10 cellular contexts compared by ENCODE assay signal in genomic region chr10:14782691-14783363, GRCh38. TPM values are rescaled to one million over a fixed set of nuclear protein-coding genes. Genes with fewer than 3 reads are reported as not detected.
DNase-seq lines count a peak whose midpoint lies in the region; ATAC-seq and TF ChIP-seq lines count a peak whose summit lies in the region.
"Had no signal": no experiment of that assay in that cellular context is flagged by ENCODE, and none has a peak within 500 bp of the region (broad histone marks: within the 10 kb centered on the region; RNA-seq: fewer than 3 reads in every experiment).

No MANE protein-coding gene starts in this region.

- H2AFZ ChIP-seq in PC-3 (ENCODE audit: low read length), result peak overlapping the region; percentile 27; the same call in 1 of the 2 replicates

- POLR2A ChIA-PET in PC-3 (lab: Charles Lee; ENCODE audit: unreplicated experiment), result no interaction called here

- DNase-seq in ELR (ENCODE audit: low read depth) (peak; percentile 98), PC-3 (peak; percentile 85), dermis blood vessel endothelial cell (peak; percentile 100), natural killer cell (no peak), Ammon's horn (ENCODE audit: low spot score) (no peak), AG08396 (ENCODE audit: low spot score) (no peak), NOMO-1 treated with DMSO at 0.1 percent for 48 hours (lab: John Stamatoyannopoulos, UW; ENCODE audit: unreplicated experiment) (no peak)

- peaks cover 3% of the 10 kb centered on the region for H3F3A ChIP-seq in PC-3 (ENCODE audit: low read length, unreplicated experiment)

- H4K20me1 ChIP-seq in PC-3 (ENCODE audit: low read length), result no peaks in the 10 kb centered on the region

- no peaks in the 10 kb centered on the region for H3K9me3 ChIP-seq in PC-3 (ENCODE audit: low read length)

- H3K79me2 ChIP-seq in PC-3 (ENCODE audit: low read length), result no peaks in the 10 kb centered on the region

- no peaks in the 10 kb centered on the region for H3K36me3 Mint-ChIP-seq in natural killer cell
- H3K36me3 Mint-ChIP-seq: type B pancreatic cell had no signal

- intact Hi-C loops in PC-3 (cut with micrococcal nuclease), result loop anchor here (2.0 kb wide), 1 partner anchor 38 kb away; no protein-coding TSS in a partner anchor
- intact Hi-C loops in natural killer cell (cut with micrococcal nuclease), result no loop called here

- CTCF ChIA-PET in PC-3 (lab: Charles Lee), result no interaction called here

- no peaks in the 10 kb centered on the region for H3K36me3 ChIP-seq in PC-3 (ENCODE audit: low read depth, low read length)

- H3K4me1 ChIP-seq in PC-3 (ENCODE audit: insufficient read depth, low read length), result peaks cover 47% of the 10 kb centered on the region

- H3K4me2 ChIP-seq in PC-3 (ENCODE audit: low read length), result peak overlapping the region; percentile 40

- peak; percentile 81 for ATAC-seq in PC-3
- peak in 2 of 3 donors; percentile 26 to 34 for ATAC-seq in natural killer cell
- no peak for ATAC-seq in GM18498 (IDR thresholded peaks at IDR 0.05; ENCODE audit: unreplicated experiment)
- ATAC-seq: K562 had no signal

- TSS peak; percentile 52 for BruUV-seq in PC-3 (replicated peaks; lab: Mats Ljungman, UMichigan)

- H3K9me3 Mint-ChIP-seq in natural killer cell, result no peaks in the 10 kb centered on the region

- H3K27ac Mint-ChIP-seq in natural killer cell, result no peak overlapping the region
- H3K27ac Mint-ChIP-seq: type B pancreatic cell had no signal

- H3K27me3 ChIP-seq in PC-3 (ENCODE audit: low read length), result no peaks in the 10 kb centered on the region

- no peaks in the 10 kb centered on the region for H3K27me3 Mint-ChIP-seq in natural killer cell (ENCODE audit: low read depth in 2 of 2)
- H3K27me3 Mint-ChIP-seq: type B pancreatic cell had no signal

- no peaks in the 10 kb centered on the region for H3K9me2 ChIP-seq in PC-3 (replicated peaks; ENCODE audit: low read length)

- H3K4me1 Mint-ChIP-seq in natural killer cell, result peaks cover 0 to 10% of the 10 kb centered on the region in 2 donors

- TF ChIP-seq CTCF in PC-3 (conservative IDR thresholded peaks at IDR 0.05; ENCODE audit: low read depth, low read length) (no peak), natural killer cell (IDR thresholded peaks at IDR 0.05) (no peak)

- H3K27ac ChIP-seq in PC-3 (ENCODE audit: low read length), result peak overlapping the region; percentile 94

- peak overlapping the region; percentile 57 for H3K9ac ChIP-seq in PC-3 (ENCODE audit: low read length)

- H3K4me3 Mint-ChIP-seq in natural killer cell, result no peak overlapping the region
- H3K4me3 Mint-ChIP-seq: type B pancreatic cell had no signal

- no peak overlapping the region for H3K4me3 ChIP-seq in PC-3 (ENCODE audit: low read length)
- H3K4me3 ChIP-seq: K562 had no signal

RNA-seq across cellular contexts. Expression of gene FAM107B, which starts 8.1 kb away (rescaled TPM):
- total RNA-seq in PC-3 (2014; rRNA removed) (33.5 and 36.6 TPM in 2 replicates), dermis blood vessel endothelial cell (60.6 and 129 TPM in 2 replicates), natural killer cell (100 to 1,000 TPM; 165 to 226 (median 224) TPM)

RNA-seq across cellular contexts. Expression of gene CDNF, which starts 55.0 kb away (rescaled TPM):
- total RNA-seq in PC-3 (2014; rRNA removed) (1.2 TPM in 1 of 2 replicates, not detected in the other), dermis blood vessel endothelial cell (0.56 and 1.9 TPM in 2 replicates), natural killer cell (1 to 10 TPM; 1.8 to 2.2 (median 1.9) TPM)

RNA-seq across cellular contexts. Expression of gene HSPA14, which starts 55.3 kb away (rescaled TPM):
- total RNA-seq in PC-3 (2014; rRNA removed), result 17.5 and 18.1 TPM in 2 replicates
- total RNA-seq in dermis blood vessel endothelial cell, result 8.8 and 17.6 TPM in 2 replicates
- total RNA-seq in natural killer cell, result 10 to 100 TPM; 18.9 to 25.6 (median 24.5) TPM

RNA-seq across cellular contexts. Expression of gene MSANTD7, which starts 55.3 kb away (rescaled TPM):
- total RNA-seq in PC-3 (2014; rRNA removed), result 8.2 and 10.7 TPM in 2 replicates
- total RNA-seq in dermis blood vessel endothelial cell, result 19.2 and 19.7 TPM in 2 replicates
- 10 to 100 TPM; 19.6 to 25.1 (median 24.0) TPM for total RNA-seq in natural killer cell

Comparison
In these comparisons a context has a peak if more than half of its experiments do, and no peak if none do; other contexts are left out.
1. DNase-seq: peak in ELR (single experiment), PC-3 (single experiment) and dermis blood vessel endothelial cell (single experiment); none in natural killer cell (single experiment), Ammon's horn (single experiment), AG08396 (single experiment) and NOMO-1 treated with DMSO at 0.1 percent for 48 hours (single experiment).